Comparison of ENCODE assay signal across 9 cellular contexts in the genomic region with DNA sequence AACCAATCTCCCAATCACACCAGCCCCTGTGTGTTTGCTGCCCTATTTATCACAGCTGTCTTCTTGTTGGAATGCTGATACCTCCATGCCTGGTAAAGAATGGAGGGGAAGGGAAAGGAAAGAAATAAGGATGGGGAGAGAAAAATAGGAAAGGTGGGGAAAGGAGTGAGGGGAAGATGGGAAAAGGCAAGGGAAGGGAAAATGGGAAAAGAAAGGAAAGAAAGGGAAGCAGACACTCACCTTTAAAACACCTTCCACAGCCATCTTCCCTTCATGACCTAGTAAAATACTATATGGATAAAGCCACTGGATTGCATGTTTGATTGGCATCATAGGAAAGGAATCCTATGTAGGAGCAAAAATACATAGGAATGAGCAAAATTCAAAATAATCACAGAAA.
"Had no signal": no experiment of that assay in that cellular context is flagged by ENCODE, and none has a peak within 500 bp of the region (broad histone marks: within the 10 kb centered on the region; RNA-seq: fewer than 3 reads in every experiment).

No MANE protein-coding gene starts in this region.

- H3K27ac Mint-ChIP-seq: IgD-negative memory B cell had no signal

- FAIRE-seq: HTR-8/SVneo, K562 had no signal

- ATAC-seq: K562 had no signal

- DNase-seq: IMR-90, Karpas-422, KBM-7, KG1 had no signal

- H3K9ac ChIP-seq: KMS-11 had no signal

- H3K4me3 Mint-ChIP-seq: IgD-negative memory B cell had no signal

- H3K27ac ChIP-seq: HL-60, KMS-11 had no signal

- H3K4me2 ChIP-seq: KMS-11 had no signal

- H3K4me3 ChIP-seq: K562 had no signal

- H3K27me3 Mint-ChIP-seq: IgD-negative memory B cell had no signal
